15 cellular contexts compared by ENCODE assay signal in genomic region chrX:135213200-135213844, GRCh38.
DNase-seq lines count a peak whose midpoint lies in the region; ATAC-seq and TF ChIP-seq lines count a peak whose summit lies in the region.
"Had no signal": no experiment of that assay in that cellular context is flagged by ENCODE, and none has a peak within 500 bp of the region (broad histone marks: within the 10 kb centered on the region; RNA-seq: fewer than 3 reads in every experiment).

No MANE protein-coding gene starts in this region.

- TF ChIP-seq CTCF in GM20000 (IDR thresholded peaks at IDR 0.05; ENCODE audit: extremely low read depth, missing control alignments), result no peak

- H3K27ac Mint-ChIP-seq in T-helper 1 cell treated with Interleukin-12 subunit alpha and Interleukin-12 subunit beta and Interleukin-4 antibody, amounts not matched to agents 30 μg/mL and 1 μg/mL, for 36 hours, result peak overlapping the region; percentile 94
- H3K27ac Mint-ChIP-seq: CD4-positive, alpha-beta memory T cell had no signal

- H3K4me3 Mint-ChIP-seq in T-helper 1 cell treated with Interleukin-12 subunit alpha and Interleukin-12 subunit beta and Interleukin-4 antibody, amounts not matched to agents 30 μg/mL and 1 μg/mL, for 36 hours, result peak overlapping the region; percentile 40

- peaks cover 10% of the 10 kb centered on the region for H3K9me3 Mint-ChIP-seq in T-helper 1 cell treated with Interleukin-12 subunit alpha and Interleukin-12 subunit beta and Interleukin-4 antibody, amounts not matched to agents 30 μg/mL and 1 μg/mL, for 36 hours
- H3K9me3 Mint-ChIP-seq: CD4-positive, alpha-beta memory T cell had no signal

- DNase-seq in activated CD4-positive, alpha-beta T cell treated with anti-CD3 and anti-CD28 coated beads for 24 hours (ENCODE audit: low read depth in 2 of 2), result peak; percentile 9 to 13
- no peak for DNase-seq in activated CD4-positive, alpha-beta T cell treated with anti-CD3 and anti-CD28 coated beads, Interleukin-2, amount 50 U/mL, for 1 hour
- DNase-seq in activated naive CD4-positive, alpha-beta T cell treated with anti-CD3 and anti-CD28 coated beads, Interleukin-2, amount 50 U/mL, for 16 hours, result peak; percentile 28
- peak; percentile 7 to 11 for DNase-seq in stimulated activated CD8-positive, alpha-beta memory T cell treated with anti-CD3 and anti-CD28 coated beads, Interleukin-2, amount 100 ng/mL, for 48 hours (ENCODE audit: low read depth in 2 of 2)
- no peak for DNase-seq in NCI-H446 treated with DMSO at 0.1 percent for 48 hours (lab: John Stamatoyannopoulos, UW)
- no peak for DNase-seq in GM20000 (ENCODE audit: low spot score)
- DNase-seq: CD4-positive, alpha-beta memory T cell; esophagus squamous epithelium; heart right ventricle; kidney; midbrain; NCI-H1092 treated with DMSO at 0.1 percent for 48 hours; SHP77 had no signal

- no peak for ATAC-seq in GM18861 (IDR thresholded peaks at IDR 0.05; ENCODE audit: unreplicated experiment)
- ATAC-seq: heart right ventricle had no signal

- H3K27me3 Mint-ChIP-seq in T-helper 1 cell treated with Interleukin-12 subunit alpha and Interleukin-12 subunit beta and Interleukin-4 antibody, amounts not matched to agents 30 μg/mL and 1 μg/mL, for 36 hours (ENCODE audit: low read depth), result no peaks in the 10 kb centered on the region

- H3K36me3 Mint-ChIP-seq in T-helper 1 cell treated with Interleukin-12 subunit alpha and Interleukin-12 subunit beta and Interleukin-4 antibody, amounts not matched to agents 30 μg/mL and 1 μg/mL, for 36 hours (ENCODE audit: low read depth), result peaks cover 6% of the 10 kb centered on the region
- H3K36me3 Mint-ChIP-seq: CD4-positive, alpha-beta memory T cell had no signal

- H3K4me1 Mint-ChIP-seq in T-helper 1 cell treated with Interleukin-12 subunit alpha and Interleukin-12 subunit beta and Interleukin-4 antibody, amounts not matched to agents 30 μg/mL and 1 μg/mL, for 36 hours (ENCODE audit: low read depth), result peaks cover 31% of the 10 kb centered on the region

Comparison
In these comparisons a context has a peak if more than half of its experiments do, and no peak if none do; other contexts are left out.
1. DNase-seq: peak in activated CD4-positive, alpha-beta T cell treated with anti-CD3 and anti-CD28 coated beads for 24 hours (2 of 2), activated naive CD4-positive, alpha-beta T cell treated with anti-CD3 and anti-CD28 coated beads, Interleukin-2, amount 50 U/mL, for 16 hours (single experiment) and stimulated activated CD8-positive, alpha-beta memory T cell treated with anti-CD3 and anti-CD28 coated beads, Interleukin-2, amount 100 ng/mL, for 48 hours (2 of 2); none in activated CD4-positive, alpha-beta T cell treated with anti-CD3 and anti-CD28 coated beads, Interleukin-2, amount 50 U/mL, for 1 hour (single experiment), NCI-H446 treated with DMSO at 0.1 percent for 48 hours (single experiment) and GM20000 (single experiment).